ENCODE assay signal across 8 cellular contexts in the genomic region with DNA sequence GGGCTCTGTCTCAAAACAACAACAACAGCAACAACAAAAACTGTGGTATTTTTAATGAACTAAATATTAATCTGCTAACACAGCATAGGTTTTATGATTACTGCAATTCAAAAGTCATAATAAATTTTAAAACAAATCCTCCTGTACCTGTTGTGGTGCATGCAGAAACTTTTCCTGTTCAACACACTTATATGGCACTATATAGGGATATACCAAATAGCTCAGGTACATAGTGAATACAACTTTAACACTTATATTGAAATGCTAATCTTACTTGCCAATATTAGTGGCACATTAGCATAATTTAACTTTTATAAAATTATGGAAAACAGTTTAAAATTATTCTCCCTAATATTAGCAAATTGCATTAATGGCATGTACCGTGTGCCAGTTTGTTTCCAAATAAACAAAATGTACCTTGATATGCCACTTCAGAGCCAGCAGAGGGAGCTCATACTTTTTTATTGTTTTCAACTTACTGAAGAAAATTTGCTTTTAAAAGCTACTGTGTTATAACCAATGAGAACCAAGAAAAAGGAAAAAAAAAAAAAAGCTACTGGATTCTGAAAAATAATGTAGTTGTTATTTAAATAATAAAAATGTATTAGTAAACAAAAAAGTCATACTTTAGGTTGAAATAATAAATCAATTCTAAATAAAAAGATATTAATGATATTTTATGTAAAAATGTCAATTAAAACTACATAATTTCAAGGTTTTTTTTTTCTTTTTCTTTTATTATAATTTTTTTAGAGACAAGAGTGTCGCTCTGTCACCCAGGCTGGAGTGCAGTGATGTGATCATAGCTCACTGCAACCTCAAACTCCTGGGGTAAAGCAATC. TPM values are rescaled to one million over a fixed set of nuclear protein-coding genes. Genes with fewer than 3 reads are reported as not detected.
DNase-seq lines count a peak whose midpoint lies in the region; ATAC-seq and TF ChIP-seq lines count a peak whose summit lies in the region.

No MANE protein-coding gene starts in this region.

- no peaks in the 10 kb centered on the region for H3K36me3 Mint-ChIP-seq in MCF 10A (ENCODE audit: insufficient read depth, unreplicated experiment)

- peak; percentile 48 for TF ChIP-seq CTCF in MCF 10A (IDR thresholded peaks at IDR 0.05; ENCODE audit: unreplicated experiment)

- intact Hi-C loops in MCF 10A (cut with micrococcal nuclease) = loop anchor here (1.0 to 5.0 kb wide), 3 partner anchors 58 to 1593 kb away; partner anchors contain the start of gene NDFIP2

- H3K27ac Mint-ChIP-seq in MCF 10A (ENCODE audit: low read depth, unreplicated experiment) = no peak overlapping the region

- H3K27me3 Mint-ChIP-seq in MCF 10A (ENCODE audit: insufficient read depth, unreplicated experiment) = no peaks in the 10 kb centered on the region

- no peak overlapping the region for H3K4me3 Mint-ChIP-seq in MCF 10A (ENCODE audit: unreplicated experiment)

- POLR2A ChIA-PET in MCF 10A (lab: Yijun Ruan, JAX) = interaction anchor here (0.8 to 2.5 kb wide), 23 partner anchors 10 to 917 kb away, joined by 3 to 30 read pairs (median 5); partner anchors contain the start of genes NDFIP2, RBM26 and SPRY2

- ATAC-seq in GM18499 (IDR thresholded peaks at IDR 0.05; ENCODE audit: insufficient read depth, unreplicated experiment) (peak; percentile 72), HG02852 (IDR thresholded peaks at IDR 0.05; ENCODE audit: unreplicated experiment) (peak; percentile 81), left lobe of liver (peak; percentile 87)

- H3K9me3 Mint-ChIP-seq in MCF 10A (ENCODE audit: unreplicated experiment) = no peaks in the 10 kb centered on the region

- CTCF ChIA-PET in MCF 10A (lab: Yijun Ruan, JAX) = interaction anchor here (0.6 to 7.0 kb wide), 43 partner anchors 8 to 1594 kb away, joined by 3 to 102 read pairs (median 5); partner anchors contain the start of genes NDFIP2 and RBM26

- no peaks in the 10 kb centered on the region for H3K4me1 Mint-ChIP-seq in MCF 10A (ENCODE audit: insufficient read depth, unreplicated experiment)

- BruUV-seq in MCF 10A (replicated peaks; lab: Mats Ljungman, UMichigan) = no TSS peak

- DNase-seq in Ammon's horn (ENCODE audit: low spot score) (peak; percentile 41), NCI-H345 (lab: John Stamatoyannopoulos, UW) (peak; percentile 36), MCF 10A (ENCODE audit: unreplicated experiment) (peak; percentile 61), left lobe of liver (ENCODE audit: low spot score) (no peak), retina (no peak)
- no peak for DNase-seq in effector CD8-positive, alpha-beta T cell (lab: John Stamatoyannopoulos, UW)

RNA-seq across cellular contexts. Expression of gene RBM26, which starts 18.0 kb away (rescaled TPM):
- total RNA-seq in MCF 10A (2022) (60.5 and 72.6 TPM in 2 replicates), left lobe of liver (10.7 TPM)

RNA-seq across cellular contexts. Expression of gene NDFIP2, which starts 56.9 kb away (rescaled TPM):
- total RNA-seq in MCF 10A (2022) (66.0 and 81.6 TPM in 2 replicates), left lobe of liver (27.8 TPM)

Comparison
In these comparisons a context has a peak if more than half of its experiments do, and no peak if none do; other contexts are left out.
1. DNase-seq: peak in Ammon's horn (single experiment), NCI-H345 (single experiment) and MCF 10A (single experiment); none in left lobe of liver (single experiment), retina (single experiment) and effector CD8-positive, alpha-beta T cell (single experiment).
2. Peak in every context shown above with its lines, with median percentiles within 50 percentile points of each other: ATAC-seq.